ENCODE assay signal across 8 cellular contexts in the genomic region with DNA sequence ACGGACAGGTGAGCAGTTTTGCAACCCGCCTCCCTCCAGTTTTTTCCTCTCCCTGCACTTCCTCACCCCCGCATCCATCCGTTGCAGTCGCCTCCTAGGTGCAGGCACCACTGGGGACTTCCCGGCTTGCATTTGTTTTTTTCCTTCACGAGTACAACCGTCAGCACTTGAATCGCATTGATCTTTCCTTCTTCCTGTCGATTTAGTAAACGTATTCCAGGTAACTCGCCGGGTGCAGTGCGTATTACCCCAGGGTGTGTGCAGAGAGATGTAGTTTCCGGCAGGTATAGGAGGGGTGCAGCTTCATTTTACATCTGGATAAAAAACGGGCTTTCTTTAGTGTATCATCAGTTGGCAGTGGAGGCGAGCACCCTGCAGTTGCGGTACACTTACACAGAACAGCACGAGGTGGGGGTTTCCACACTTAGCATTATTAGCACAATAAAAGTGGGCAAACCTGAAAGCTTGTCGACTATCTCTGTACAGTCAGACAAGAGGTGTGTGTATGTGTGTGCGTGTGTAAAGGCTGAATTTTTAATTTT.
DNase-seq lines count a peak whose midpoint lies in the region; ATAC-seq and TF ChIP-seq lines count a peak whose summit lies in the region.

A gene (minus strand): TSS at position 359 of the 542 bp plus-strand sequence.

- peaks cover 13% of the 10 kb centered on the region for H3K36me3 Mint-ChIP-seq in T-helper 17 cell (ENCODE audit: low read depth)
- peaks cover 9% of the 10 kb centered on the region for H3K36me3 Mint-ChIP-seq in stimulated activated naive CD8-positive, alpha-beta T cell treated with anti-CD3 and anti-CD28 coated beads, Interleukin-15, Interleukin-2, amounts not matched to agents 100 ng/mL and 50 ng/mL, for 24 hours (ENCODE audit: low read depth)

- H3K36me3 ChIP-seq in lower lobe of right lung = no peaks in the 10 kb centered on the region

- H3K27me3 ChIP-seq in lower lobe of right lung (ENCODE audit: low read depth) = no peaks in the 10 kb centered on the region

- peak; percentile 6 for DNase-seq in NCI-H1436 (lab: John Stamatoyannopoulos, UW)
- DNase-seq in NCI-H1436 treated with DMSO at 0.1 percent for 48 hours (lab: John Stamatoyannopoulos, UW) = no peak
- peak; percentile 32 to 56 (median 35) for DNase-seq in T-helper 17 cell
- DNase-seq in cardiac fibroblast (ENCODE audit: low read depth in 2 of 2) = no peak
- DNase-seq in lower lobe of right lung = no peak
- DNase-seq in GM19238 (ENCODE audit: insufficient read length, low spot score) = no peak

- TF ChIP-seq CTCF in cardiac fibroblast (IDR thresholded peaks at IDR 0.05; ENCODE audit: low read depth, low read length) (no peak), lower lobe of right lung (IDR thresholded peaks at IDR 0.05) (no peak)

- H3K27ac Mint-ChIP-seq in T-helper 17 cell = peak within 1 kb of the TSS; percentile 99
- peak within 1 kb of the TSS; percentile 99 for H3K27ac Mint-ChIP-seq in stimulated activated naive CD8-positive, alpha-beta T cell treated with anti-CD3 and anti-CD28 coated beads, Interleukin-15, Interleukin-2, amounts not matched to agents 100 ng/mL and 50 ng/mL, for 24 hours

- peak within 1 kb of the TSS; percentile 73 for H3K27ac ChIP-seq in lower lobe of right lung

- peak; percentile 12 for ATAC-seq in HG03196 (IDR thresholded peaks at IDR 0.05; ENCODE audit: unreplicated experiment)
- ATAC-seq in T-helper 17 cell = peak; percentile 71
- peak; percentile 24 to 66 for ATAC-seq in lower lobe of right lung

- no peaks in the 10 kb centered on the region for H3K27me3 Mint-ChIP-seq in T-helper 17 cell
- no peaks in the 10 kb centered on the region for H3K27me3 Mint-ChIP-seq in stimulated activated naive CD8-positive, alpha-beta T cell treated with anti-CD3 and anti-CD28 coated beads, Interleukin-15, Interleukin-2, amounts not matched to agents 100 ng/mL and 50 ng/mL, for 24 hours

- intact Hi-C loops in lower lobe of right lung (cut with DNase I) = no loop called here

- peaks cover 35% of the 10 kb centered on the region for H3K4me1 ChIP-seq in lower lobe of right lung

- H3K4me3 Mint-ChIP-seq in T-helper 17 cell = peak within 1 kb of the TSS; percentile 99
- peak within 1 kb of the TSS; percentile 98 for H3K4me3 Mint-ChIP-seq in stimulated activated naive CD8-positive, alpha-beta T cell treated with anti-CD3 and anti-CD28 coated beads, Interleukin-15, Interleukin-2, amounts not matched to agents 100 ng/mL and 50 ng/mL, for 24 hours

- no peaks in the 10 kb centered on the region for H3K9me3 Mint-ChIP-seq in stimulated activated naive CD8-positive, alpha-beta T cell treated with anti-CD3 and anti-CD28 coated beads, Interleukin-15, Interleukin-2, amounts not matched to agents 100 ng/mL and 50 ng/mL, for 24 hours

- H3K4me1 Mint-ChIP-seq in T-helper 17 cell = peaks cover 79% of the 10 kb centered on the region
- H3K4me1 Mint-ChIP-seq in stimulated activated naive CD8-positive, alpha-beta T cell treated with anti-CD3 and anti-CD28 coated beads, Interleukin-15, Interleukin-2, amounts not matched to agents 100 ng/mL and 50 ng/mL, for 24 hours (ENCODE audit: low read depth) = peaks cover 93% of the 10 kb centered on the region

- H3K9me3 ChIP-seq in T-helper 17 cell (ENCODE audit: control insufficient read depth, low read length, poor library complexity, severe bottlenecking) (no peaks in the 10 kb centered on the region), lower lobe of right lung (no peaks in the 10 kb centered on the region)

- H3K4me3 ChIP-seq in cardiac fibroblast (replicated peaks in 1 of 2; ENCODE audit: low read depth in 2 of 2, low read length in 2 of 2) (peak within 1 kb of the TSS; percentile 35 to 43), lower lobe of right lung (peak within 1 kb of the TSS; percentile 86)

Comparison
In these comparisons a context has a peak if more than half of its experiments do, and no peak if none do; other contexts are left out.
1. DNase-seq: peak in NCI-H1436 (single experiment) and T-helper 17 cell (3 of 3); none in NCI-H1436 treated with DMSO at 0.1 percent for 48 hours (single experiment), cardiac fibroblast (0 of 2), lower lobe of right lung (single experiment) and GM19238 (single experiment).
2. ATAC-seq: peak in every context shown above with its lines; median percentile 71 in T-helper 17 cell; 45 in lower lobe of right lung; 12 in HG03196.